10 cellular contexts compared by ENCODE assay signal in the genomic region with DNA sequence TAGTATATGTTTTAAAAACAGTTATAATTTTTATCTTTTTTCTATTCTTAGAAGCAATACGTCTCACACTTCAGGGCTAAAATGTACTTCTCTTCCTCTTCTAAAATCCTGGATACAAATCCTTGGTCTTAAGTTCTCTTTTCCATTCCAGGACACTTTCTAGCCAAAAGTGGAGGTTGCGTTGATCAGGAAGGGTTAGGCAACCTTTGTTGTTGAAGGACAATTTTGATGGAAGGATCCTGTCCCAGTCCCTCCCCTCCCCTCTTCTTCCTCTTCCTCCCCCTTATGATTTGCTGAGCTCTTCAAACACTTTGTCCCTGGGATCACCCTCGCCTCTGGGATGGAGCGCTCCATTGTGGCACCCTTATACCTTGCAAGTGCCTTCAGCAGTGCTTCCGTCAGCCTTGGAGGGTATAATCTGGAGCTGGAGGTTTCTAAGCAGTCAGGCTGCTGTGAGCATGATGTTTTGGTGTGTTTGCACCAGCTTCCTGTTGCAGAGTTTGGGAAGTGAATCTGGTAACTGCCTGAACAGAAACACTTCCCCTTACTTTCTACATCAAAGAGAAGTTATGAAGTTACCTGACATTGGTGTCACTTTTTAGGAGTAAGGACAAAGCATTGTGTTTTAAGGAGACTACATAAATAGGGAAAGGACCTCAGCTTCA.
A peak's percentile ranks its signal among the peaks of the same experiment; 100 is the strongest.
DNase-seq lines count a peak whose midpoint lies in the region; ATAC-seq and TF ChIP-seq lines count a peak whose summit lies in the region.
"Had no signal": no experiment of that assay in that cellular context is flagged by ENCODE, and none has a peak within 500 bp of the region (broad histone marks: within the 10 kb centered on the region; RNA-seq: fewer than 3 reads in every experiment).

No MANE protein-coding gene starts in this region.

- no peak overlapping the region for H2BK15ac ChIP-seq in neuronal stem cell (ENCODE audit: low read length)

- no peak overlapping the region for H3K4me2 ChIP-seq in neuronal stem cell (ENCODE audit: insufficient read depth, low read length, poor library complexity, severe bottlenecking)

- no peaks in the 10 kb centered on the region for H3K79me1 ChIP-seq in neuronal stem cell (ENCODE audit: low read depth, low read length)

- no peaks in the 10 kb centered on the region for H3K27me3 Mint-ChIP-seq in T-cell

- peak; percentile 61 for ATAC-seq in GM21723 (IDR thresholded peaks at IDR 0.05; ENCODE audit: unreplicated experiment)
- ATAC-seq in T-cell (replicated peaks in 1 of 4), result peak; percentile 47 to 70 (median 54)
- peak in 3 of 4 donors; percentile 13 to 41 (median 29) for ATAC-seq in right lobe of liver
- ATAC-seq in GM18517 (IDR thresholded peaks at IDR 0.05; ENCODE audit: unreplicated experiment), result no peak
- no peak for ATAC-seq in GM19351 (IDR thresholded peaks at IDR 0.05; ENCODE audit: unreplicated experiment)

- no peak overlapping the region for H4K8ac ChIP-seq in neuronal stem cell (ENCODE audit: low read depth, low read length)

- H3K14ac ChIP-seq in neuronal stem cell (ENCODE audit: low read length), result no peak overlapping the region

- H3K27ac Mint-ChIP-seq in T-cell, result peak overlapping the region; percentile 98 to 100

- no peak overlapping the region for H2BK5ac ChIP-seq in neuronal stem cell (ENCODE audit: low read length)

- TF ChIP-seq POLR2A in right lobe of liver (IDR thresholded peaks at IDR 0.05), result no peak

- H3K4me3 ChIP-seq in right lobe of liver (no peak overlapping the region), neuronal stem cell (ENCODE audit: low read length in 2 of 2) (no peak overlapping the region)

- peak overlapping the region; percentile 64 to 80 (median 69) for H3K4me3 Mint-ChIP-seq in T-cell

- peaks cover 0 to 5% (median 0%) of the 10 kb centered on the region in 3 donors for H3K9me3 Mint-ChIP-seq in T-cell

- intact Hi-C loops in right lobe of liver (cut with DNase I), result no loop called here

- H3K4ac ChIP-seq in neuronal stem cell (ENCODE audit: low read length), result no peak overlapping the region

- POLR2A ChIA-PET in T-cell (lab: Charles Lee), result interaction anchor here (0.6 to 0.7 kb wide), 3 partner anchors 10 to 47 kb away, joined by 3 to 4 read pairs (median 3); no protein-coding TSS in a partner anchor

- no peak overlapping the region for H2AFZ ChIP-seq in neuronal stem cell (ENCODE audit: low read length)

- H3K23ac ChIP-seq in neuronal stem cell (ENCODE audit: low read depth, low read length, poor library complexity), result no peak overlapping the region

- H3K27me3 ChIP-seq in right lobe of liver, result no peaks in the 10 kb centered on the region
- H3K27me3 ChIP-seq in neuronal stem cell (ENCODE audit: control insufficient read depth in 3 of 3, insufficient read depth in 3 of 3, low read depth in 1 of 3, low read length in 3 of 3), result no peaks in the 10 kb centered on the region

- H3K27ac ChIP-seq in right lobe of liver, result peak overlapping the region in 2 of 3 donors; percentile 27 to 35
- H3K27ac ChIP-seq in neuronal stem cell (replicated peaks; ENCODE audit: low read length), result no peak overlapping the region

- no peaks in the 10 kb centered on the region for H3K9me3 ChIP-seq in right lobe of liver
- H3K9me3 ChIP-seq in neuronal stem cell (replicated peaks in 1 of 2; ENCODE audit: control insufficient read depth in 2 of 2, insufficient read depth in 1 of 2, low read depth in 1 of 2, low read length in 2 of 2), result peaks cover 0 to 1% of the 10 kb centered on the region in 2 donors

- CTCF ChIA-PET in T-cell (lab: Charles Lee), result interaction anchor here (0.6 to 1.1 kb wide), 2 partner anchors 10 to 70 kb away, joined by 3 to 7 read pairs; no protein-coding TSS in a partner anchor

- TF ChIP-seq CTCF in right lobe of liver (IDR thresholded peaks at IDR 0.05), result no peak

- no peak overlapping the region for H3K18ac ChIP-seq in neuronal stem cell (ENCODE audit: low read length)

- no peak overlapping the region for H4K91ac ChIP-seq in neuronal stem cell (ENCODE audit: low read depth, low read length, poor library complexity)

- peaks cover 0 to 5% (median 0%) of the 10 kb centered on the region in 4 donors for H3K4me1 ChIP-seq in right lobe of liver
- H3K4me1 ChIP-seq in neuronal stem cell (ENCODE audit: control insufficient read depth in 2 of 2, insufficient read depth in 1 of 2, low read depth in 1 of 2, low read length in 2 of 2), result peaks cover 0 to 3% of the 10 kb centered on the region in 2 donors

- no peak overlapping the region for H2BK12ac ChIP-seq in neuronal stem cell (ENCODE audit: low read length)

- DNase-seq in Ammon's horn (ENCODE audit: low spot score) (peak; percentile 56), T-cell (peak in 12 of 34 experiments; percentile 1 to 33 (median 12)), right lobe of liver (no peak), neuronal stem cell (ENCODE audit: low spot score) (no peak), superior temporal gyrus (ENCODE audit: extremely low spot score) (no peak)
- DNase-seq: DMS53, NCI-H187 treated with DMSO at 0.1 percent for 48 hours had no signal

- no peaks in the 10 kb centered on the region for H3K36me3 ChIP-seq in right lobe of liver
- H3K36me3 ChIP-seq in neuronal stem cell (replicated peaks in 1 of 2; ENCODE audit: control insufficient read depth in 2 of 2, insufficient read depth in 2 of 2, low read length in 2 of 2), result no peaks in the 10 kb centered on the region

- no peak overlapping the region for H3K9ac ChIP-seq in neuronal stem cell (ENCODE audit: low read depth, low read length, poor library complexity)

- no peak overlapping the region for H2BK120ac ChIP-seq in neuronal stem cell (ENCODE audit: low read depth, low read length)

- H2AK5ac ChIP-seq in neuronal stem cell (ENCODE audit: low read depth, low read length), result no peak overlapping the region

- H3K4me1 Mint-ChIP-seq in T-cell, result peaks cover 56 to 67% (median 58%) of the 10 kb centered on the region in 3 donors

- WGBS in right lobe of liver (ENCODE audit: insufficient coverage, low coverage, low lambda C conversion rate, missing lambda C conversion rate), result 52% methylated on average over 5 of the region's 5 CpGs
- no CpG with 5 or more reads among the region's 5 CpGs for WGBS in neuronal stem cell (ENCODE audit: extremely low coverage in 2 of 2, insufficient read length in 2 of 2, insufficient replicate concordance in 1 of 2), 2 donors

- no peaks in the 10 kb centered on the region for H3K36me3 Mint-ChIP-seq in T-cell

Comparison
In these comparisons a context has a peak if more than half of its experiments do, and no peak if none do; other contexts are left out.
1. ATAC-seq: peak in GM21723 (single experiment), T-cell (4 of 4) and right lobe of liver (3 of 4); none in GM18517 (single experiment) and GM19351 (single experiment).